Comparison of ENCODE assay signal across 14 cellular contexts in genomic region chr7:973312-973711, GRCh38. TPM values are rescaled to one million over a fixed set of nuclear protein-coding genes. Genes with fewer than 3 reads are reported as not detected.
DNase-seq lines count a peak whose midpoint lies in the region; ATAC-seq and TF ChIP-seq lines count a peak whose summit lies in the region.
"Had no signal": no experiment of that assay in that cellular context is flagged by ENCODE, and none has a peak within 500 bp of the region (broad histone marks: within the 10 kb centered on the region; RNA-seq: fewer than 3 reads in every experiment).

No MANE protein-coding gene starts in this region.

- peaks cover 19% of the 10 kb centered on the region in 2 donors for H3K4me1 Mint-ChIP-seq in effector memory CD8-positive, alpha-beta T cell (ENCODE audit: low read depth in 2 of 2)

- peaks cover 73% of the 10 kb centered on the region for H3K36me3 Mint-ChIP-seq in effector memory CD8-positive, alpha-beta T cell (ENCODE audit: insufficient read depth)

- no peaks in the 10 kb centered on the region for H3K9me3 Mint-ChIP-seq in effector memory CD8-positive, alpha-beta T cell

- no peaks in the 10 kb centered on the region for H3K27me3 Mint-ChIP-seq in effector memory CD8-positive, alpha-beta T cell

- H3K9me3 ChIP-seq in left ventricle myocardium inferior (replicated peaks) (no peaks in the 10 kb centered on the region), SK-N-MC (ENCODE audit: low read depth, low read length) (no peaks in the 10 kb centered on the region), tibial nerve (no peaks in the 10 kb centered on the region)
- H3K9me3 ChIP-seq: lower lobe of right lung, stomach had no signal

- no peak for TF ChIP-seq EP300 in tibial nerve (IDR thresholded peaks at IDR 0.05)

- no peak overlapping the region for H3K9ac ChIP-seq in SK-N-MC (ENCODE audit: insufficient read length)

- 80 to 85% methylated on average over 9 of the region's 9 CpGs for WGBS in tibial nerve, 2 donors

- H3K4me1 ChIP-seq in left ventricle myocardium inferior: peaks cover 67% of the 10 kb centered on the region
- H3K4me1 ChIP-seq in tibial nerve: peaks cover 0 to 72% (median 43%) of the 10 kb centered on the region in 4 donors

- no peak for TF ChIP-seq POLR2A in tibial nerve (IDR thresholded peaks at IDR 0.05)

- H3K27ac ChIP-seq in left ventricle myocardium inferior (replicated peaks) (no peak overlapping the region), SK-N-MC (peak overlapping the region; percentile 3; the same call in 1 of the 2 replicates), tibial nerve (peak overlapping the region in 3 of 4 donors; percentile 5 to 88 (median 58))
- H3K27ac ChIP-seq: lower lobe of right lung, stomach had no signal

- H3K36me3 ChIP-seq in left ventricle myocardium inferior: peaks cover 48% of the 10 kb centered on the region
- H3K36me3 ChIP-seq in SK-N-MC (ENCODE audit: insufficient read depth, low read length): peaks cover 40% of the 10 kb centered on the region
- H3K36me3 ChIP-seq in tibial nerve: peaks cover 0 to 45% (median 22%) of the 10 kb centered on the region in 3 donors

- H3K27ac Mint-ChIP-seq in effector memory CD8-positive, alpha-beta T cell: peak overlapping the region; percentile 90 to 93

- DNase-seq in left ventricle myocardium inferior (no peak), left ventricle myocardium superior (no peak), SK-N-MC (ENCODE audit: low read depth, low spot score) (no peak), tibial nerve (ENCODE audit: low spot score in 2 of 2) (no peak), SW 1271 (lab: John Stamatoyannopoulos, UW) (no peak), activated gamma-delta T cell treated with Interleukin-2 at 50 U/mL for 16 hours (no peak), HT-29 (ENCODE audit: low spot score) (no peak)
- DNase-seq in effector memory CD8-positive, alpha-beta T cell: no peak
- DNase-seq: activated CD8-positive, alpha-beta memory T cell treated with anti-CD3 and anti-CD28 coated beads, Interleukin-2, amount 50 U/mL, for 48 hours; GDM1; hypothalamus; lower lobe of right lung; NCI-H2081 treated with DMSO at 0.1 percent for 48 hours; stomach had no signal

- no peaks in the 10 kb centered on the region for H3K27me3 ChIP-seq in left ventricle myocardium inferior (ENCODE audit: low read depth)
- H3K27me3 ChIP-seq in tibial nerve: no peaks in the 10 kb centered on the region
- H3K27me3 ChIP-seq: stomach had no signal

- no peak for TF ChIP-seq CTCF in left ventricle myocardium inferior (IDR thresholded peaks at IDR 0.05; ENCODE audit: borderline replicate concordance)
- no peak for TF ChIP-seq CTCF in tibial nerve (IDR thresholded peaks at IDR 0.05)

- peak overlapping the region; percentile 45 to 95 for H3K4me3 Mint-ChIP-seq in effector memory CD8-positive, alpha-beta T cell

- no peak for ATAC-seq in left ventricle myocardium superior
- no peak for ATAC-seq in effector memory CD8-positive, alpha-beta T cell (replicated peaks)
- ATAC-seq: lower lobe of right lung had no signal

- intact Hi-C loops in left ventricle myocardium inferior (cut with micrococcal nuclease) (no loop called here), left ventricle myocardium superior (cut with micrococcal nuclease) (no loop called here)

- H3K4me3 ChIP-seq in left ventricle myocardium inferior (peak overlapping the region; percentile 99), SK-N-MC (no peak overlapping the region), tibial nerve (no peak overlapping the region)

RNA-seq across cellular contexts. Expression of gene COX19, which starts 2.0 kb away (rescaled TPM):
- total RNA-seq in left ventricle myocardium inferior: 8.5 TPM
- 9.6 TPM for total RNA-seq in left ventricle myocardium superior
- total RNA-seq in tibial nerve: 10 to 100 TPM; 10.8 to 21.3 (median 11.2) TPM
- total RNA-seq in HT-29 (2014; rRNA removed; shearing (Covaris generic)): 15.2 and 21.6 TPM in 2 replicates

RNA-seq across cellular contexts. Expression of gene CYP2W1, which starts 9.7 kb away (rescaled TPM):
- not detected for total RNA-seq in left ventricle myocardium inferior
- total RNA-seq in left ventricle myocardium superior: not detected
- total RNA-seq in tibial nerve: 10 to 100 TPM in 2 of 4 donors, 1 to 10 TPM in 2; 5.7 to 18.6 (median 12.1) TPM
- total RNA-seq in HT-29 (2014; rRNA removed; shearing (Covaris generic)): 1.9 and 3.7 TPM in 2 replicates
- total RNA-seq: lower lobe of right lung had no signal

RNA-seq across cellular contexts. Expression of gene ADAP1, which starts 18.8 kb away (rescaled TPM):
- total RNA-seq in left ventricle myocardium inferior (8.4 TPM), left ventricle myocardium superior (10.2 TPM), tibial nerve (10 to 100 TPM; 29.3 to 53.0 (median 39.6) TPM)
- total RNA-seq in HT-29 (2014; rRNA removed; shearing (Covaris generic)): 535 and 538 TPM in 2 replicates
